In genomic region chrX:45852884-45853283, GRCh38 we compare ENCODE assay signal across 14 cellular contexts.
DNase-seq lines count a peak whose midpoint lies in the region; ATAC-seq and TF ChIP-seq lines count a peak whose summit lies in the region.
"Had no signal": no experiment of that assay in that cellular context is flagged by ENCODE, and none has a peak within 500 bp of the region (broad histone marks: within the 10 kb centered on the region; RNA-seq: fewer than 3 reads in every experiment).

No MANE protein-coding gene starts in this region.

- no peak overlapping the region for H3T11ph ChIP-seq in H9 (ENCODE audit: low read length)

- H3K27me3 ChIP-seq in H9 (ENCODE audit: insufficient read depth, low read length) (no peaks in the 10 kb centered on the region), iPS-20b (ENCODE audit: insufficient read depth, low read length) (no peaks in the 10 kb centered on the region)

- TF ChIP-seq CTCF in AG10803 (conservative IDR thresholded peaks at IDR 0.05; ENCODE audit: low read length) (no peak), H9 (conservative IDR thresholded peaks at IDR 0.05) (no peak)

- no peaks in the 10 kb centered on the region for H3K27me3 Mint-ChIP-seq in H9 (ENCODE audit: low read depth)
- H3K27me3 Mint-ChIP-seq in activated CD4-positive, alpha-beta memory T cell treated with anti-CD3 and anti-CD28 coated beads for 36 hours, result no peaks in the 10 kb centered on the region
- H3K27me3 Mint-ChIP-seq: CD4-positive, alpha-beta T cell had no signal

- intact Hi-C loops in activated CD4-positive, alpha-beta memory T cell treated with anti-CD3 and anti-CD28 coated beads for 36 hours (cut with micrococcal nuclease), result loop anchor here (1.0 to 10.0 kb wide), 8 partner anchors 15 to 524 kb away; no protein-coding TSS in a partner anchor

- no peaks in the 10 kb centered on the region for H4K20me1 ChIP-seq in H9 (ENCODE audit: control insufficient read depth, insufficient read depth, insufficient read length)

- no peak overlapping the region for H2BK20ac ChIP-seq in H9 (ENCODE audit: low read depth, low read length, poor library complexity, severe bottlenecking)

- peak overlapping the region; percentile 47 for H3K27ac ChIP-seq in H9 (ENCODE audit: insufficient read length, low read depth, low read length)
- H3K27ac ChIP-seq in iPS-20b (ENCODE audit: low read length), result peak overlapping the region; percentile 80

- peaks cover 13% of the 10 kb centered on the region for H3K36me3 ChIP-seq in iPS-20b (ENCODE audit: insufficient read depth, low read depth, low read length)

- H3K79me2 ChIP-seq in H9 (ENCODE audit: insufficient read depth, low read length), result peaks cover 25% of the 10 kb centered on the region; the same call in 1 of the 2 replicates

- no CpG with 5 or more reads among the region's 3 CpGs for WGBS in H9 (ENCODE audit: extremely low coverage, insufficient read length, low lambda C conversion rate)

- peaks cover 30 to 49% of the 10 kb centered on the region in 2 experiments for H3K4me1 Mint-ChIP-seq in H9
- peaks cover 33% of the 10 kb centered on the region for H3K4me1 Mint-ChIP-seq in activated CD4-positive, alpha-beta memory T cell treated with anti-CD3 and anti-CD28 coated beads for 36 hours (ENCODE audit: low read depth)

- no peak overlapping the region for H3K4ac ChIP-seq in H9 (ENCODE audit: low read depth, low read length)

- no peak overlapping the region for H3K23ac ChIP-seq in H9 (ENCODE audit: insufficient read length, low read depth, low read length)

- peak overlapping the region; percentile 43 to 70 for H3K4me3 Mint-ChIP-seq in H9
- peak overlapping the region; percentile 50 for H3K4me3 Mint-ChIP-seq in activated CD4-positive, alpha-beta memory T cell treated with anti-CD3 and anti-CD28 coated beads for 36 hours

- ATAC-seq in GM21381 (IDR thresholded peaks at IDR 0.05; ENCODE audit: unreplicated experiment) (no peak), GM21786 (IDR thresholded peaks at IDR 0.05; ENCODE audit: unreplicated experiment) (no peak)

- H4K91ac ChIP-seq in H9 (ENCODE audit: insufficient read length, low read depth, low read length), result no peak overlapping the region

- H3K27ac Mint-ChIP-seq in H9, result peak overlapping the region; percentile 1 to 97 (median 91); a peak in 5 of 7 replicates
- peak overlapping the region; percentile 90 for H3K27ac Mint-ChIP-seq in activated CD4-positive, alpha-beta memory T cell treated with anti-CD3 and anti-CD28 coated beads for 36 hours
- H3K27ac Mint-ChIP-seq: CD4-positive, alpha-beta T cell had no signal

- no peak overlapping the region for H2AK5ac ChIP-seq in H9 (ENCODE audit: insufficient read length, low read length)

- H3K4me1 ChIP-seq in H9 (ENCODE audit: insufficient read depth, low read length) (peaks cover 6% of the 10 kb centered on the region; the same call in 1 of the 2 replicates), iPS-20b (ENCODE audit: insufficient read depth, low read length) (peaks cover 16% of the 10 kb centered on the region)

- H3K14ac ChIP-seq in H9 (ENCODE audit: insufficient read depth, low read length), result no peak overlapping the region

- no peak overlapping the region for H2BK15ac ChIP-seq in H9 (ENCODE audit: low read depth, low read length)

- POLR2A ChIA-PET in activated CD4-positive, alpha-beta memory T cell treated with anti-CD3 and anti-CD28 coated beads for 36 hours (lab: Charles Lee), result interaction anchor here (1.1 to 2.4 kb wide), 2 partner anchors 37 to 46 kb away, joined by 3 to 14 read pairs; no protein-coding TSS in a partner anchor

- H3K4me3 ChIP-seq in AG10803 (ENCODE audit: low read length) (no peak overlapping the region), iPS-20b (ENCODE audit: low read length) (peak overlapping the region; percentile 90)

- peak overlapping the region; percentile 3 for H3K4me2 ChIP-seq in H9 (ENCODE audit: insufficient read depth, insufficient read length, low read length)

- H3K9me3 Mint-ChIP-seq in H9, result peaks cover 62 to 71% of the 10 kb centered on the region in 2 experiments
- no peaks in the 10 kb centered on the region for H3K9me3 Mint-ChIP-seq in activated CD4-positive, alpha-beta memory T cell treated with anti-CD3 and anti-CD28 coated beads for 36 hours
- H3K9me3 Mint-ChIP-seq: CD4-positive, alpha-beta T cell had no signal

- H2BK12ac ChIP-seq in H9 (ENCODE audit: insufficient read length, low read depth, low read length), result no peak overlapping the region

- H3K79me1 ChIP-seq in H9 (ENCODE audit: insufficient read depth, low read depth, low read length, poor library complexity, severe bottlenecking), result no peaks in the 10 kb centered on the region

- no peak overlapping the region for H4K5ac ChIP-seq in H9 (ENCODE audit: insufficient read length, low read depth, low read length)

- H3K36me3 Mint-ChIP-seq in H9 (ENCODE audit: insufficient read depth in 1 of 3, low read depth in 3 of 3), result peaks cover 24 to 25% (median 25%) of the 10 kb centered on the region in 3 experiments
- H3K36me3 Mint-ChIP-seq in activated CD4-positive, alpha-beta memory T cell treated with anti-CD3 and anti-CD28 coated beads for 36 hours, result peaks cover 23% of the 10 kb centered on the region

- no peaks in the 10 kb centered on the region for H3K23me2 ChIP-seq in H9 (ENCODE audit: insufficient read length, low read depth, low read length, poor library complexity, severe bottlenecking)

- H2BK120ac ChIP-seq in H9 (ENCODE audit: low read depth, low read length, poor library complexity, severe bottlenecking), result no peak overlapping the region

- CTCF ChIA-PET in activated CD4-positive, alpha-beta memory T cell treated with anti-CD3 and anti-CD28 coated beads for 36 hours (lab: Charles Lee), result no interaction called here

- no peak overlapping the region for H3K56ac ChIP-seq in H9 (ENCODE audit: insufficient read length, low read depth, low read length)

- no peak overlapping the region for H3K9ac ChIP-seq in H9 (ENCODE audit: extremely low read depth, insufficient read length, low read length)
- peak overlapping the region; percentile 70; the same call in 1 of the 2 replicates for H3K9ac ChIP-seq in iPS-20b (ENCODE audit: low read depth, low read length)

- H3K18ac ChIP-seq in H9 (ENCODE audit: insufficient read length, low read depth, low read length), result no peak overlapping the region

- DNase-seq in AG10803 (ENCODE audit: low read depth) (peak; percentile 50), H9 (no peak), AML-193 (lab: John Stamatoyannopoulos, UW) (no peak), hippocampal formation (lab: John Stamatoyannopoulos, UW) (no peak)
- DNase-seq in activated CD4-positive, alpha-beta memory T cell treated with anti-CD3 and anti-CD28 coated beads for 36 hours, result no peak
- DNase-seq: activated CD4-positive, alpha-beta T cell treated with anti-CD3 and anti-CD28 coated beads for 4 hours; amygdala; CD4-positive, alpha-beta T cell; effector CD8-positive, alpha-beta T cell; NCI-H1105; substantia nigra had no signal

- H2BK5ac ChIP-seq in H9 (ENCODE audit: insufficient read length, low read length), result no peak overlapping the region

- H2AFZ ChIP-seq in H9 (ENCODE audit: low read length), result no peak overlapping the region

- H4K8ac ChIP-seq in H9 (replicated peaks; ENCODE audit: insufficient read length, low read depth, low read length), result no peak overlapping the region

- H3K9me3 ChIP-seq in H9 (ENCODE audit: control insufficient read depth, low read depth, low read length) (no peaks in the 10 kb centered on the region), iPS-20b (ENCODE audit: insufficient read depth, low read depth, low read length) (no peaks in the 10 kb centered on the region)
